ENCODE assay signal across 8 cellular contexts in the genomic region with DNA sequence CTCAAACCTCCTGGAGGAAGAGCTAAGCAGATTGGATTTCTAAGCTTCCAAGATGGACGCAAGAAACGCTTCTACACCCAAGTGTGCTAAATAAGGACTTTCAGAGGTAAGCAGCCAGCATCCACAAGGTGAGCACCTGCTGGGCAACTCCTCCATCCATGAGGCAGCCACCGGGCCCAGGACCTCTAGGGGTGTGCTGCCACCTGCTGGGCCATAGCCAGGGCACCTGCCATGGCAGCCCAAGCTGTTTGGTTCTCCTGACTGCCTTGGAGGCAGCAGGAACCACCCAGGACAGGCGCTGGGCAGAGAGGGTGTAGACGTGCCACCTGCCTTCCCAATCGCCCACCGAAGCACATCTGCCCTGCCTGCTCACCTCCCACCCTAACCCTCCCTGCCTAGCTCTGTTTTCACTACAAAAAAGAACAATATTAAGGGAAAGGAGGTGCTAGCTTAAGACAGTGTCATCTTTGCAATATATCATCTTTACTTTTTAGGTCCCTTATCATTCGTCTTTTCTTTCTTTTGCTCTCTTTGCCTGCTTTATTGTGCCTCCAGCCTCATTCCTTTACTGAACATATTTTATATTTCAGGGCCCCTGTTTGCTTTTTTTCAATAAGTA. TPM values are rescaled to one million over a fixed set of nuclear protein-coding genes. Genes with fewer than 3 reads are reported as not detected.
DNase-seq lines count a peak whose midpoint lies in the region; ATAC-seq and TF ChIP-seq lines count a peak whose summit lies in the region.

No MANE protein-coding gene starts in this region.

- H3K4me1 ChIP-seq in KMS-11 (ENCODE audit: low read depth, poor library complexity, severe bottlenecking), result peaks cover 53% of the 10 kb centered on the region

- no peaks in the 10 kb centered on the region for H4K20me1 ChIP-seq in KMS-11 (ENCODE audit: insufficient read depth)

- no peak overlapping the region for H3K4me3 ChIP-seq in KMS-11 (IDR thresholded peaks at IDR 0.05; ENCODE audit: insufficient read depth, low read depth, low read length)

- no peaks in the 10 kb centered on the region for H3K36me3 ChIP-seq in KMS-11 (ENCODE audit: insufficient read depth)

- no peaks in the 10 kb centered on the region for H3K27me3 ChIP-seq in KMS-11 (ENCODE audit: insufficient read depth, low read depth)

- DNase-seq in ACHN (peak; percentile 61), SK-MEL-5 (ENCODE audit: low read depth, low spot score) (peak; percentile 65), iris pigment epithelial cell (ENCODE audit: low read depth) (peak; percentile 22)
- DNase-seq in activated naive CD4-positive, alpha-beta T cell treated with Interleukin-2 at 50 U/mL for 16 hours, result peak; percentile 82
- peak; percentile 57 to 74 (median 61) for DNase-seq in stimulated activated CD4-positive, alpha-beta T cell treated with anti-CD3 and anti-CD28 coated beads, TNF-alpha, amount 100 ng/mL, for 1 hour (ENCODE audit: low read depth in 3 of 3, low spot score in 1 of 3)

- H3K4me2 ChIP-seq in KMS-11, result peak overlapping the region; percentile 54

- H3K79me2 ChIP-seq in KMS-11 (ENCODE audit: insufficient read depth, low read depth), result no peaks in the 10 kb centered on the region; the same call in 1 of the 2 replicates

- ATAC-seq in GM18520 (IDR thresholded peaks at IDR 0.05; ENCODE audit: unreplicated experiment) (peak; percentile 82), HG03159 (IDR thresholded peaks at IDR 0.05; ENCODE audit: unreplicated experiment) (no peak)

- in situ Hi-C loops in ACHN (cut with HindIII; ENCODE audit: low pct_ligation_motif_present, low pct_unique_long_range_greater_than_20kb, low sequenced_read_pairs), result no loop called here
- in situ Hi-C loops in SK-MEL-5 (cut with HindIII; ENCODE audit: low pct_unique_long_range_greater_than_20kb, low sequenced_read_pairs), result no loop called here

- H3K27ac ChIP-seq in KMS-11, result no peak overlapping the region

- H3K9ac ChIP-seq in KMS-11, result no peak overlapping the region

- 0 out of 2 replicates have a peak overlapping the region, but pooled peaks have one; percentile 2 for H2AFZ ChIP-seq in KMS-11 (ENCODE audit: low read depth)

- peak; percentile 79 for TF ChIP-seq CTCF in KMS-11 (conservative IDR thresholded peaks at IDR 0.05; ENCODE audit: low read depth, low read length)

RNA-seq across cellular contexts. Expression of gene C15orf62, which starts 12.9 kb away (rescaled TPM):
- not detected in 2 replicates for total RNA-seq in SK-MEL-5 (2014; rRNA removed; shearing (Covaris generic))
- not detected in 2 replicates for polyA plus RNA-seq in SK-MEL-5 (2015; cell fraction: cytosol; rRNA removed)
- not detected in 2 replicates for polyA plus RNA-seq in SK-MEL-5 (2015; cell fraction: nucleus; rRNA removed)

RNA-seq across cellular contexts. Expression of gene GCHFR, which starts 18.9 kb away (rescaled TPM):
- total RNA-seq in SK-MEL-5 (2014; rRNA removed; shearing (Covaris generic)), result 0.82 and 1.3 TPM in 2 replicates
- 2.0 TPM in 1 of 2 replicates, not detected in the other for polyA plus RNA-seq in SK-MEL-5 (2015; cell fraction: cytosol; rRNA removed)
- polyA plus RNA-seq in SK-MEL-5 (2015; cell fraction: nucleus; rRNA removed), result not detected in 2 replicates

RNA-seq across cellular contexts. Expression of gene ZFYVE19, which starts 24.2 kb away (rescaled TPM):
- 9.3 and 11.5 TPM in 2 replicates for total RNA-seq in SK-MEL-5 (2014; rRNA removed; shearing (Covaris generic))
- polyA plus RNA-seq in SK-MEL-5 (2015; cell fraction: cytosol; rRNA removed), result 15.9 and 18.7 TPM in 2 replicates
- polyA plus RNA-seq in SK-MEL-5 (2015; cell fraction: nucleus; rRNA removed), result 63.0 and 85.4 TPM in 2 replicates

RNA-seq across cellular contexts. Expression of gene DNAJC17, which starts 24.6 kb away (rescaled TPM):
- total RNA-seq in SK-MEL-5 (2014; rRNA removed; shearing (Covaris generic)), result 23.5 and 26.9 TPM in 2 replicates
- 22.3 and 30.6 TPM in 2 replicates for polyA plus RNA-seq in SK-MEL-5 (2015; cell fraction: cytosol; rRNA removed)
- 32.0 and 48.7 TPM in 2 replicates for polyA plus RNA-seq in SK-MEL-5 (2015; cell fraction: nucleus; rRNA removed)

RNA-seq across cellular contexts. Expression of gene RMDN3, which starts 27.7 kb away (rescaled TPM):
- 26.6 and 31.3 TPM in 2 replicates for total RNA-seq in SK-MEL-5 (2014; rRNA removed; shearing (Covaris generic))
- polyA plus RNA-seq in SK-MEL-5 (2015; cell fraction: cytosol; rRNA removed), result 41.7 and 47.8 TPM in 2 replicates
- 40.5 and 53.8 TPM in 2 replicates for polyA plus RNA-seq in SK-MEL-5 (2015; cell fraction: nucleus; rRNA removed)

Comparison
In these comparisons a context has a peak if more than half of its experiments do, and no peak if none do; other contexts are left out.
1. DNase-seq: peak in every context shown above with its lines; median percentile 82 in activated naive CD4-positive, alpha-beta T cell treated with Interleukin-2 at 50 U/mL for 16 hours; 65 in SK-MEL-5; 61 in ACHN; 61 in stimulated activated CD4-positive, alpha-beta T cell treated with anti-CD3 and anti-CD28 coated beads, TNF-alpha, amount 100 ng/mL, for 1 hour; 22 in iris pigment epithelial cell.